In genomic region chr3:150247456-150247855, GRCh38 we compare ENCODE assay signal across 19 cellular contexts.
DNase-seq lines count a peak whose midpoint lies in the region; ATAC-seq and TF ChIP-seq lines count a peak whose summit lies in the region.
"Had no signal": no experiment of that assay in that cellular context is flagged by ENCODE, and none has a peak within 500 bp of the region (broad histone marks: within the 10 kb centered on the region; RNA-seq: fewer than 3 reads in every experiment).

No MANE protein-coding gene starts in this region.

- no peaks in the 10 kb centered on the region for H3K36me3 ChIP-seq in HAP-1 (replicated peaks)
- H3K36me3 ChIP-seq: BLaER1 treated with 17β-estradiol and CSF1 and Interleukin-3, amounts not matched to agents 10 nM and 100 nM; MG63 had no signal

- DNase-seq in NCI-H1694 (lab: John Stamatoyannopoulos, UW): peak; percentile 90
- peak; percentile 96 for DNase-seq in NCI-H446 treated with DMSO at 0.1 percent for 48 hours (lab: John Stamatoyannopoulos, UW)
- DNase-seq in SK-N-DZ (ENCODE audit: low spot score): peak; percentile 84
- DNase-seq in nephron progenitor cell: no peak
- DNase-seq in HAP-1 (ENCODE audit: low spot score in 2 of 2): no peak
- DNase-seq in NCI-H345 (lab: John Stamatoyannopoulos, UW): no peak
- no peak for DNase-seq in stimulated activated CD4-positive, alpha-beta T cell treated with anti-CD3 and anti-CD28 coated beads, Interleukin-2, amount 100 ng/mL, for 48 hours
- DNase-seq: CD8-positive, alpha-beta T cell; DMS53; GDM1; MG63; NCI-H1048; NCI-H1436; NCI-H2029 treated with DMSO at 0.1 percent for 48 hours; NCI-H748 treated with DMSO at 0.1 percent for 48 hours; OCI-M1; T-helper 2 cell had no signal

- H3K4me3 ChIP-seq in HAP-1: no peak overlapping the region
- H3K4me3 ChIP-seq: BLaER1 treated with 17β-estradiol and CSF1 and Interleukin-3, amounts not matched to agents 10 nM and 100 nM; MG63 had no signal

- no peaks in the 10 kb centered on the region for H3K9me3 ChIP-seq in HAP-1
- H3K9me3 ChIP-seq: BLaER1 treated with 17β-estradiol and CSF1 and Interleukin-3, amounts not matched to agents 10 nM and 100 nM; MG63 had no signal

- in situ Hi-C loops in HAP-1 (cut with MboI; ENCODE audit: low sequenced_read_pairs): no loop called here

- H3K4me1 ChIP-seq in HAP-1: peaks cover 42% of the 10 kb centered on the region
- H3K4me1 ChIP-seq: BLaER1 treated with 17β-estradiol and CSF1 and Interleukin-3, amounts not matched to agents 10 nM and 100 nM had no signal

- H3K9me3 Mint-ChIP-seq in nephron progenitor cell: peaks cover 4% of the 10 kb centered on the region
- H3K9me3 Mint-ChIP-seq: CD8-positive, alpha-beta T cell had no signal

- no peak overlapping the region for H3K4me3 Mint-ChIP-seq in nephron progenitor cell
- H3K4me3 Mint-ChIP-seq: CD8-positive, alpha-beta T cell had no signal

- H3K36me3 Mint-ChIP-seq in nephron progenitor cell (ENCODE audit: low read depth): peaks cover 9% of the 10 kb centered on the region
- H3K36me3 Mint-ChIP-seq: CD8-positive, alpha-beta T cell had no signal

- no peak for ATAC-seq in esophagus mucosa
- ATAC-seq: CD8-positive, alpha-beta T cell had no signal

- H3K27me3 ChIP-seq in HAP-1 (ENCODE audit: low read depth): no peaks in the 10 kb centered on the region
- H3K27me3 ChIP-seq: BLaER1 treated with 17β-estradiol and CSF1 and Interleukin-3, amounts not matched to agents 10 nM and 100 nM; MG63 had no signal

- H3K27ac Mint-ChIP-seq in nephron progenitor cell: peak overlapping the region; percentile 76
- H3K27ac Mint-ChIP-seq: CD8-positive, alpha-beta T cell had no signal

- no peaks in the 10 kb centered on the region for H3K27me3 Mint-ChIP-seq in nephron progenitor cell (ENCODE audit: low read depth, poor library complexity)

- H3K4me1 Mint-ChIP-seq in nephron progenitor cell: peaks cover 90% of the 10 kb centered on the region

- TF ChIP-seq CTCF in nephron progenitor cell (IDR thresholded peaks at IDR 0.05): no peak

Comparison
In these comparisons a context has a peak if more than half of its experiments do, and no peak if none do; other contexts are left out.
1. DNase-seq: peak in NCI-H1694 (single experiment), NCI-H446 treated with DMSO at 0.1 percent for 48 hours (single experiment) and SK-N-DZ (single experiment); none in nephron progenitor cell (single experiment), HAP-1 (0 of 2), NCI-H345 (single experiment) and stimulated activated CD4-positive, alpha-beta T cell treated with anti-CD3 and anti-CD28 coated beads, Interleukin-2, amount 100 ng/mL, for 48 hours (0 of 2).